Comparison of ENCODE assay signal across 2 cellular contexts in genomic region chr2:63270717-63271116, GRCh38.
TF ChIP-seq lines count a peak whose summit lies in the region.

No MANE protein-coding gene starts in this region.

TF ChIP-seq in HepG2, 621 proteins besides CTCF, POLR2A, EP300 and RAD21:
- no peak for TF ChIP-seq ZNF12 (CRISPR knock-in tag; IDR thresholded peaks at IDR 0.05)
- peak; percentile 81 for TF ChIP-seq ATF7 (IDR thresholded peaks at IDR 0.05)
- no peak for TF ChIP-seq ATF7 (CRISPR knock-in tag; IDR thresholded peaks at IDR 0.05)
- TF ChIP-seq ZNF556 (CRISPR knock-in tag; IDR thresholded peaks at IDR 0.05; ENCODE audit: borderline replicate concordance): no peak
- peak; percentile 82 for TF ChIP-seq CREB1 (IDR thresholded peaks at IDR 0.05)
- no peak for TF ChIP-seq CREB1 (CRISPR knock-in tag; IDR thresholded peaks at IDR 0.05)

TF ChIP-seq in H1, 55 proteins besides CTCF, POLR2A, EP300 and RAD21:
- TF ChIP-seq KDM1A (IDR thresholded peaks at IDR 0.05; ENCODE audit: borderline replicate concordance, low read length): no peak
- TF ChIP-seq POU5F1 (IDR thresholded peaks at IDR 0.05; ENCODE audit: low read depth, low read length): no peak
- TF ChIP-seq SUZ12 (IDR thresholded peaks at IDR 0.05; ENCODE audit: low read length): no peak
- no peak for TF ChIP-seq HDAC6 (IDR thresholded peaks at IDR 0.05; ENCODE audit: low read depth, low read length)
- TF ChIP-seq MAX (IDR thresholded peaks at IDR 0.05): no peak
- no peak for TF ChIP-seq SIN3A (conservative IDR thresholded peaks at IDR 0.05 in 1 of 2, IDR thresholded peaks at IDR 0.05 in 1 of 2; ENCODE audit: low read depth in 1 of 2, low read length in 2 of 2)
- TF ChIP-seq RBBP5 (IDR thresholded peaks at IDR 0.05; ENCODE audit: borderline replicate concordance, low read depth, low read length): no peak
- TF ChIP-seq SAP30 (IDR thresholded peaks at IDR 0.05; ENCODE audit: insufficient read depth, insufficient replicate concordance, low read length): no peak
- no peak for TF ChIP-seq KDM5A (IDR thresholded peaks at IDR 0.05; ENCODE audit: low read length)
- no peak for TF ChIP-seq FOSL1 (IDR thresholded peaks at IDR 0.05; ENCODE audit: insufficient read depth, low read depth, low read length)
- TF ChIP-seq BACH1 (IDR thresholded peaks at IDR 0.05; ENCODE audit: low read length): no peak
- no peak for TF ChIP-seq RXRA (IDR thresholded peaks at IDR 0.05; ENCODE audit: insufficient read depth, low read depth, low read length)
- no peak for TF ChIP-seq SRF (IDR thresholded peaks at IDR 0.05; ENCODE audit: low read depth, low read length)
- no peak for TF ChIP-seq CTBP2 (IDR thresholded peaks at IDR 0.05; ENCODE audit: borderline replicate concordance, insufficient read depth, insufficient read length, low read length)
- no peak for TF ChIP-seq ATF2 (IDR thresholded peaks at IDR 0.05; ENCODE audit: low read length)
- TF ChIP-seq RFX5 (IDR thresholded peaks at IDR 0.05; ENCODE audit: borderline replicate concordance, low read depth, low read length): no peak
- TF ChIP-seq NANOG (IDR thresholded peaks at IDR 0.05; ENCODE audit: insufficient read depth, low read depth, low read length, poor library complexity, severe bottlenecking): no peak
